ENCODE assay signal across 13 cellular contexts in genomic region chr15:44598892-44599291, GRCh38.
A peak's percentile ranks its signal among the peaks of the same experiment; 100 is the strongest.
DNase-seq lines count a peak whose midpoint lies in the region; ATAC-seq and TF ChIP-seq lines count a peak whose summit lies in the region.
"Had no signal": no experiment of that assay in that cellular context is flagged by ENCODE, and none has a peak within 500 bp of the region (broad histone marks: within the 10 kb centered on the region; RNA-seq: fewer than 3 reads in every experiment).

No MANE protein-coding gene starts in this region.

- TF ChIP-seq CTCF in AG04450 (IDR thresholded peaks at IDR 0.05; ENCODE audit: low read depth, low read length), result no peak
- TF ChIP-seq CTCF in HFFc6 (IDR thresholded peaks at IDR 0.05), result no peak

- peaks cover 3% of the 10 kb centered on the region for H3K79me1 ChIP-seq in mesenchymal stem cell (replicated peaks; ENCODE audit: low read length, poor library complexity, severe bottlenecking)

- H3K27ac ChIP-seq in AG04450 (ENCODE audit: low read depth, low read length) (peak overlapping the region; percentile 55), mesenchymal stem cell (ENCODE audit: low read length, poor library complexity, severe bottlenecking) (no peak overlapping the region)

- H3K9ac ChIP-seq in mesenchymal stem cell (ENCODE audit: low read length), result no peak overlapping the region

- no peak overlapping the region for H3K18ac ChIP-seq in mesenchymal stem cell (ENCODE audit: low read depth in 1 of 2, low read length in 2 of 2)

- WGBS in mesenchymal stem cell, result 90% methylated on average over 3 of the region's 5 CpGs

- no peak overlapping the region for H2BK5ac ChIP-seq in mesenchymal stem cell (ENCODE audit: low read depth, low read length, poor library complexity, severe bottlenecking)

- no peak overlapping the region for H2BK12ac ChIP-seq in mesenchymal stem cell (ENCODE audit: low read length in 2 of 2)

- CTCF ChIA-PET in AG04450 (lab: Charles Lee), result interaction anchor here (1.0 to 1.2 kb wide), 2 partner anchors 20 to 22 kb away, joined by 3 to 10 read pairs; no protein-coding TSS in a partner anchor

- H3K14ac ChIP-seq in mesenchymal stem cell (ENCODE audit: low read length in 2 of 2), result no peak overlapping the region

- no peak overlapping the region for H4K91ac ChIP-seq in mesenchymal stem cell (ENCODE audit: low read length)

- H3K36me3 ChIP-seq in mesenchymal stem cell (ENCODE audit: control insufficient read depth in 1 of 2, insufficient read depth in 2 of 2, low read depth in 1 of 2, low read length in 2 of 2), result peaks cover 27 to 93% of the 10 kb centered on the region in 2 experiments

- no peak overlapping the region for H2BK15ac ChIP-seq in mesenchymal stem cell (ENCODE audit: low read depth, poor library complexity, severe bottlenecking)

- H4K8ac ChIP-seq in mesenchymal stem cell (ENCODE audit: low read length), result no peak overlapping the region

- H3K4me2 ChIP-seq in mesenchymal stem cell (ENCODE audit: low read length, poor library complexity, severe bottlenecking), result no peak overlapping the region

- POLR2A ChIA-PET in AG04450 (lab: Yijun Ruan, JAX), result no interaction called here

- H3K27me3 ChIP-seq in AG04450 (ENCODE audit: control insufficient read depth, insufficient read depth, low read length), result no peaks in the 10 kb centered on the region
- H3K27me3 ChIP-seq in mesenchymal stem cell (ENCODE audit: control insufficient read depth in 1 of 2, insufficient read depth in 1 of 2, low read length in 2 of 2), result no peaks in the 10 kb centered on the region

- H2AFZ ChIP-seq in mesenchymal stem cell (ENCODE audit: low read depth, low read length), result no peak overlapping the region

- no peaks in the 10 kb centered on the region for H3K9me3 ChIP-seq in AG04450 (ENCODE audit: control insufficient read depth, insufficient read depth, low read length)
- no peaks in the 10 kb centered on the region for H3K9me3 ChIP-seq in mesenchymal stem cell (ENCODE audit: control insufficient read depth, low read length)
- H3K9me3 ChIP-seq: Caco-2 had no signal

- DNase-seq in AG04450 (ENCODE audit: low read depth, low spot score) (peak; percentile 29), HFFc6 (peak; percentile 87), amniotic epithelial cell (ENCODE audit: low read depth) (peak; percentile 75), mesenchymal stem cell (peak; percentile 51), AML-193 (lab: John Stamatoyannopoulos, UW) (no peak), cortex of kidney (lab: John Stamatoyannopoulos, UW) (no peak), superior temporal gyrus (ENCODE audit: extremely low spot score) (no peak)
- DNase-seq: Caco-2; NCI-H2227 treated with DMSO at 0.1 percent for 48 hours; posterior cingulate gyrus; stimulated activated CD4-positive, alpha-beta T cell treated with anti-CD3 and anti-CD28 coated beads, Interleukin-2, amount 100 ng/mL, for 24 hours; stimulated activated naive CD4-positive, alpha-beta T cell had no signal

- H3K23ac ChIP-seq in mesenchymal stem cell (ENCODE audit: low read length in 2 of 2), result no peak overlapping the region

- H3K27ac Mint-ChIP-seq in HFFc6, result peak overlapping the region; percentile 61

- no peak overlapping the region for H3K4ac ChIP-seq in mesenchymal stem cell (ENCODE audit: low read depth in 1 of 2, low read length in 2 of 2)

- peaks cover 25% of the 10 kb centered on the region for H3K36me3 Mint-ChIP-seq in HFFc6 (ENCODE audit: low read depth)

- H3K4me3 ChIP-seq in AG04450 (ENCODE audit: low read depth, low read length) (no peak overlapping the region), mesenchymal stem cell (ENCODE audit: insufficient read depth in 1 of 2, low read depth in 1 of 2, low read length in 2 of 2) (no peak overlapping the region)

- H3K4me1 ChIP-seq in mesenchymal stem cell (ENCODE audit: control insufficient read depth, insufficient read depth, low read depth, low read length), result no peaks in the 10 kb centered on the region
- H3K4me1 ChIP-seq: Caco-2 had no signal

- no peak overlapping the region for H2BK120ac ChIP-seq in mesenchymal stem cell (ENCODE audit: low read depth, low read length)

- H2AK5ac ChIP-seq in mesenchymal stem cell (ENCODE audit: low read length, severe bottlenecking), result no peak overlapping the region

- peaks cover 24% of the 10 kb centered on the region for H3K4me1 Mint-ChIP-seq in HFFc6 (ENCODE audit: low read depth)

- H3K9me3 Mint-ChIP-seq in HFFc6, result no peaks in the 10 kb centered on the region

- H3K4me3 Mint-ChIP-seq in HFFc6, result 0 out of 2 replicates have a peak overlapping the region, but pooled peaks have one; percentile 2

- ATAC-seq in HG03520 (IDR thresholded peaks at IDR 0.05; ENCODE audit: unreplicated experiment), result no peak

- no peaks in the 10 kb centered on the region for H3K27me3 Mint-ChIP-seq in HFFc6 (ENCODE audit: insufficient read depth)

Comparison
In these comparisons a context has a peak if more than half of its experiments do, and no peak if none do; other contexts are left out.
1. DNase-seq: peak in AG04450 (single experiment), HFFc6 (single experiment), amniotic epithelial cell (single experiment) and mesenchymal stem cell (single experiment); none in AML-193 (0 of 2), cortex of kidney (single experiment) and superior temporal gyrus (single experiment).